ENCODE assay signal across 29 cellular contexts in the genomic region with DNA sequence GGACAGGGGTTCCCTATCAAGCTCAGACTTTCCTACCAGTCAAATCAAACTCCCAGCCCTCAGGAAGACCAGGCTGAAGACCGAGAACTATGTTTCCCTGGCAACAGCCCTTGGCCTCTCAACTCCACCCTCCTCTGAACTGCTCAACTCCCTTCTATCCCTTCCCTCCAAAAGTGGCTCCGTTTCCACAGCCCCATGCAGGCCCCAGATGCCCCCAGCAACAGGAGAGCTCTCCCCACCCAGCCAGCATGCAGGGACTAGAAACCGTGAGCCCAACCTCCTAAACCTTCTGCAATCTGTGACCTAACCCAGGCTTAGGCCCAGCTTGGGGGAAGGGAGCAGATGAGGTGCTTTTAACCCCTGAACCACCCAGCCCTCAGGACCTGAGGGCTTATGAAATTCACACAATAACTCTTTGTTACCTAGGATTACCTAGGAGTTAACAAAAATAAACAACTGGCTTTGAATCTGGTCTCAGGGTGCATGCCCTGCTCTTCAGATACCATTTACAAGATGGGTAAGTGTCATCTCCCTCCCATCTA.
A peak's percentile ranks its signal among the peaks of the same experiment; 100 is the strongest.
DNase-seq lines count a peak whose midpoint lies in the region; ATAC-seq, FAIRE-seq and TF ChIP-seq lines count a peak whose summit lies in the region.
"Had no signal": no experiment of that assay in that cellular context is flagged by ENCODE, and none has a peak within 500 bp of the region (broad histone marks: within the 10 kb centered on the region; RNA-seq: fewer than 3 reads in every experiment).

No MANE protein-coding gene starts in this region.

- H3K79me2 ChIP-seq in H9 (ENCODE audit: insufficient read depth, low read length) (peaks cover 1% of the 10 kb centered on the region; the same call in 1 of the 2 replicates), OCI-LY3 (ENCODE audit: low read length) (peaks cover 95% of the 10 kb centered on the region), keratinocyte (ENCODE audit: control insufficient read depth, insufficient read depth, low read length) (no peaks in the 10 kb centered on the region)

- no peak overlapping the region for H3K4me2 ChIP-seq in H9 (ENCODE audit: insufficient read depth, insufficient read length, low read length)
- H3K4me2 ChIP-seq in OCI-LY3 (ENCODE audit: low read length): no peak overlapping the region
- H3K4me2 ChIP-seq in keratinocyte (ENCODE audit: control insufficient read depth, extremely low read depth, insufficient read depth, low read depth, low read length): peak overlapping the region; percentile 35
- H3K4me2 ChIP-seq: BLaER1 treated with 17β-estradiol and CSF1 and Interleukin-3, amounts not matched to agents 10 nM and 100 nM had no signal

- H3K9me3 Mint-ChIP-seq in H9: peaks cover 0 to 10% of the 10 kb centered on the region in 2 experiments; a peak in 2 of 5 replicates
- peaks cover 3% of the 10 kb centered on the region for H3K9me3 Mint-ChIP-seq in stimulated activated memory B cell treated with anti-CD40 and anti-IgM and Interleukin-4, amounts not matched to agents 10 μg/mL and 1 μg/mL and 100 μg/mL, for 72 hours
- H3K9me3 Mint-ChIP-seq in activated T-cell treated with anti-CD3 and anti-CD28 coated beads, Interleukin-2, amount 50 U/mL, for 72 hours: no peaks in the 10 kb centered on the region
- H3K9me3 Mint-ChIP-seq: activated T-cell treated with anti-CD3 and anti-CD28 coated beads, Interleukin-2, amount 50 U/mL, for 24 hours; T-helper 2 cell treated with Interferon-gamma antibody and Interleukin-4, amounts not matched to agents 5 μg/mL and 100 μg/mL, for 36 hours had no signal

- H4K20me1 ChIP-seq in H9 (ENCODE audit: control insufficient read depth, insufficient read depth, insufficient read length) (no peaks in the 10 kb centered on the region), OCI-LY3 (ENCODE audit: insufficient read depth, low read length) (peaks cover 52% of the 10 kb centered on the region), keratinocyte (ENCODE audit: control insufficient read depth, extremely low read depth, insufficient read depth, low read length) (no peaks in the 10 kb centered on the region)

- no peak overlapping the region for H4K5ac ChIP-seq in H9 (ENCODE audit: insufficient read length, low read depth, low read length)

- H2BK120ac ChIP-seq in H9 (ENCODE audit: low read depth, low read length, poor library complexity, severe bottlenecking): no peak overlapping the region

- no peaks in the 10 kb centered on the region for H3K23me2 ChIP-seq in H9 (ENCODE audit: insufficient read length, low read depth, low read length, poor library complexity, severe bottlenecking)

- H3K4me3 ChIP-seq in OCI-LY3 (ENCODE audit: low read length) (no peak overlapping the region), keratinocyte (ENCODE audit: control insufficient read depth in 2 of 3, extremely low read depth in 1 of 3, insufficient read depth in 2 of 3, low read depth in 1 of 3, low read length in 3 of 3) (no peak overlapping the region)
- H3K4me3 ChIP-seq: adrenal gland; BLaER1 treated with 17β-estradiol and CSF1 and Interleukin-3, amounts not matched to agents 10 nM and 100 nM; heart left ventricle; mucosa of descending colon; thoracic aorta had no signal

- no peak overlapping the region for H4K91ac ChIP-seq in H9 (ENCODE audit: insufficient read length, low read depth, low read length)

- H3K4me1 Mint-ChIP-seq in H9: peaks cover 38 to 43% of the 10 kb centered on the region in 2 experiments
- H3K4me1 Mint-ChIP-seq in stimulated activated memory B cell treated with anti-CD40 and anti-IgM and Interleukin-4, amounts not matched to agents 10 μg/mL and 1 μg/mL and 100 μg/mL, for 72 hours: peaks cover 59% of the 10 kb centered on the region
- peaks cover 7% of the 10 kb centered on the region for H3K4me1 Mint-ChIP-seq in activated T-cell treated with anti-CD3 and anti-CD28 coated beads, Interleukin-2, amount 50 U/mL, for 72 hours (ENCODE audit: low read depth)

- H3K18ac ChIP-seq in H9 (ENCODE audit: insufficient read length, low read depth, low read length): no peak overlapping the region

- H3K4me1 ChIP-seq in H9 (ENCODE audit: insufficient read depth, low read length): peaks cover 15% of the 10 kb centered on the region; the same call in 1 of the 2 replicates
- H3K4me1 ChIP-seq in OCI-LY3 (ENCODE audit: low read length): peaks cover 42% of the 10 kb centered on the region
- H3K4me1 ChIP-seq in keratinocyte (ENCODE audit: control insufficient read depth, extremely low read depth, insufficient read depth, low read length): peaks cover 15% of the 10 kb centered on the region
- H3K4me1 ChIP-seq: Caco-2 had no signal

- dilution Hi-C loops in keratinocyte (cut with MboI; ENCODE audit: extremely low pct_ligation_motif_present, low sequenced_read_pairs): no loop called here

- no peak overlapping the region for H2BK12ac ChIP-seq in H9 (ENCODE audit: insufficient read length, low read depth, low read length)

- H3K56ac ChIP-seq in H9 (ENCODE audit: insufficient read length, low read depth, low read length): no peak overlapping the region

- peak overlapping the region in 2 of 3 experiments; percentile 85; a peak in 4 of 7 replicates for H3K27ac Mint-ChIP-seq in H9
- peak overlapping the region; percentile 89 for H3K27ac Mint-ChIP-seq in stimulated activated memory B cell treated with anti-CD40 and anti-IgM and Interleukin-4, amounts not matched to agents 10 μg/mL and 1 μg/mL and 100 μg/mL, for 72 hours
- H3K27ac Mint-ChIP-seq in activated T-cell treated with anti-CD3 and anti-CD28 coated beads, Interleukin-2, amount 50 U/mL, for 72 hours: no peak overlapping the region
- H3K27ac Mint-ChIP-seq: activated T-cell treated with anti-CD3 and anti-CD28 coated beads, Interleukin-2, amount 50 U/mL, for 24 hours; nephron progenitor cell; T-helper 2 cell treated with Interferon-gamma antibody and Interleukin-4, amounts not matched to agents 5 μg/mL and 100 μg/mL, for 36 hours had no signal

- no peak for FAIRE-seq in keratinocyte (lab: Jason Lieb, UNC)
- FAIRE-seq: G401.6, H54, HTR-8/SVneo had no signal

- DNase-seq in H9 (no peak), keratinocyte (ENCODE audit: low read depth, low spot score) (no peak), NCI-H1694 treated with DMSO at 0.1 percent for 48 hours (lab: John Stamatoyannopoulos, UW) (no peak), NCI-H2107 (lab: John Stamatoyannopoulos, UW) (no peak)
- no peak for DNase-seq in activated T-cell treated with anti-CD3 and anti-CD28 coated beads, Interleukin-2, amount 50 U/mL, for 72 hours
- DNase-seq: activated CD4-positive, alpha-beta T cell treated with anti-CD3 and anti-CD28 coated beads for 4 hours; activated T-cell treated with anti-CD3 and anti-CD28 coated beads, Interleukin-2, amount 50 U/mL, for 24 hours; brain microvascular endothelial cell; Caco-2; effector CD4-positive, alpha-beta T cell; foreskin fibroblast; heart left ventricle; mucosa of descending colon; NCI-H1436 treated with DMSO at 0.1 percent for 48 hours; NCI-H510A treated with DMSO at 0.1 percent for 48 hours; nephron progenitor cell; NK-92 treated with Interleukin-12 subunit alpha and Interleukin-12 subunit beta, amount 100 ng/mL, for 24 hours; SHP77; stimulated activated naive CD4-positive, alpha-beta T cell treated with Interleukin-2 at 50 U/mL for 16 hours had no signal

- no peak overlapping the region; the same call in 1 of the 2 replicates for H3K14ac ChIP-seq in H9 (ENCODE audit: insufficient read depth, low read length)

- no peak for TF ChIP-seq CTCF in H9 (conservative IDR thresholded peaks at IDR 0.05)
- no peak for TF ChIP-seq CTCF in OCI-LY3 (IDR thresholded peaks at IDR 0.05; ENCODE audit: low read depth, low read length)
- TF ChIP-seq CTCF in keratinocyte (optimal IDR thresholded peaks at IDR 0.05 in 1 of 3, IDR thresholded peaks at IDR 0.05 in 1 of 3, conservative IDR thresholded peaks at IDR 0.05 in 1 of 3; ENCODE audit: extremely low read depth in 1 of 3, insufficient read depth in 2 of 3, low read length in 3 of 3): no peak

- H3K23ac ChIP-seq in H9 (ENCODE audit: insufficient read length, low read depth, low read length): no peak overlapping the region

- H3K9me3 ChIP-seq in H9 (ENCODE audit: control insufficient read depth, low read depth, low read length): no peaks in the 10 kb centered on the region
- no peaks in the 10 kb centered on the region for H3K9me3 ChIP-seq in OCI-LY3 (ENCODE audit: insufficient read depth, low read length)
- no peaks in the 10 kb centered on the region for H3K9me3 ChIP-seq in keratinocyte (ENCODE audit: control insufficient read depth, low read depth, low read length)
- H3K9me3 ChIP-seq: adrenal gland, Caco-2, heart left ventricle, mucosa of descending colon, thoracic aorta had no signal

- ATAC-seq in stimulated activated memory B cell treated with anti-CD40 and anti-IgM and Interleukin-4, amounts not matched to agents 10 μg/mL and 1 μg/mL and 100 μg/mL, for 72 hours: no peak
- no peak for ATAC-seq in activated T-cell treated with anti-CD3 and anti-CD28 coated beads, Interleukin-2, amount 50 U/mL, for 72 hours (replicated peaks in 1 of 2)
- ATAC-seq: mucosa of descending colon, sciatic nerve had no signal

- no peak overlapping the region for H3K27ac ChIP-seq in H9 (ENCODE audit: insufficient read length, low read depth, low read length)
- H3K27ac ChIP-seq in OCI-LY3 (ENCODE audit: low read length): peak overlapping the region; percentile 17; the same call in 1 of the 2 replicates
- H3K27ac ChIP-seq in keratinocyte (ENCODE audit: control insufficient read depth, insufficient read depth, low read length): no peak overlapping the region
- H3K27ac ChIP-seq: adrenal gland, brain microvascular endothelial cell, heart left ventricle, thoracic aorta had no signal

- H2BK20ac ChIP-seq in H9 (ENCODE audit: low read depth, low read length, poor library complexity, severe bottlenecking): no peak overlapping the region

- H3K36me3 Mint-ChIP-seq in H9 (ENCODE audit: insufficient read depth in 1 of 3, low read depth in 3 of 3): peaks cover 35 to 51% (median 49%) of the 10 kb centered on the region in 3 experiments
- H3K36me3 Mint-ChIP-seq in stimulated activated memory B cell treated with anti-CD40 and anti-IgM and Interleukin-4, amounts not matched to agents 10 μg/mL and 1 μg/mL and 100 μg/mL, for 72 hours: peaks cover 75% of the 10 kb centered on the region
- H3K36me3 Mint-ChIP-seq in activated T-cell treated with anti-CD3 and anti-CD28 coated beads, Interleukin-2, amount 50 U/mL, for 72 hours (ENCODE audit: insufficient read depth in 2 of 2): no peaks in the 10 kb centered on the region

- no peak overlapping the region for H4K8ac ChIP-seq in H9 (replicated peaks; ENCODE audit: insufficient read length, low read depth, low read length)

- no peak overlapping the region for H3T11ph ChIP-seq in H9 (ENCODE audit: low read length)

- H2BK15ac ChIP-seq in H9 (ENCODE audit: low read depth, low read length): no peak overlapping the region

- no peak overlapping the region for H2BK5ac ChIP-seq in H9 (ENCODE audit: insufficient read length, low read length)

- no peaks in the 10 kb centered on the region for H3K79me1 ChIP-seq in H9 (ENCODE audit: insufficient read depth, low read depth, low read length, poor library complexity, severe bottlenecking)

- WGBS in H9 (ENCODE audit: extremely low coverage, insufficient read length, low lambda C conversion rate): no CpG with 5 or more reads among the region's 3 CpGs

- H2AK5ac ChIP-seq in H9 (ENCODE audit: insufficient read length, low read length): no peak overlapping the region

- H2AFZ ChIP-seq in H9 (ENCODE audit: low read length): no peak overlapping the region
- no peak overlapping the region for H2AFZ ChIP-seq in OCI-LY3 (ENCODE audit: low read depth, low read length)
- no peak overlapping the region for H2AFZ ChIP-seq in keratinocyte (ENCODE audit: control insufficient read depth, low read length)

- H3K27me3 ChIP-seq in H9 (ENCODE audit: insufficient read depth, low read length) (no peaks in the 10 kb centered on the region), OCI-LY3 (ENCODE audit: low read depth, low read length) (no peaks in the 10 kb centered on the region), keratinocyte (ENCODE audit: control insufficient read depth, extremely low read depth, insufficient read depth, low read length) (no peaks in the 10 kb centered on the region)
- H3K27me3 ChIP-seq: adrenal gland; BLaER1 treated with 17β-estradiol and CSF1 and Interleukin-3, amounts not matched to agents 10 nM and 100 nM; brain microvascular endothelial cell; heart left ventricle had no signal

- H3K4me3 Mint-ChIP-seq in H9: no peak overlapping the region
- H3K4me3 Mint-ChIP-seq in stimulated activated memory B cell treated with anti-CD40 and anti-IgM and Interleukin-4, amounts not matched to agents 10 μg/mL and 1 μg/mL and 100 μg/mL, for 72 hours: no peak overlapping the region
- no peak overlapping the region for H3K4me3 Mint-ChIP-seq in activated T-cell treated with anti-CD3 and anti-CD28 coated beads, Interleukin-2, amount 50 U/mL, for 72 hours
- H3K4me3 Mint-ChIP-seq: activated T-cell treated with anti-CD3 and anti-CD28 coated beads, Interleukin-2, amount 50 U/mL, for 24 hours; nephron progenitor cell; T-helper 2 cell treated with Interferon-gamma antibody and Interleukin-4, amounts not matched to agents 5 μg/mL and 100 μg/mL, for 36 hours had no signal

- no peaks in the 10 kb centered on the region for H3K27me3 Mint-ChIP-seq in H9 (ENCODE audit: low read depth)
- no peaks in the 10 kb centered on the region for H3K27me3 Mint-ChIP-seq in stimulated activated memory B cell treated with anti-CD40 and anti-IgM and Interleukin-4, amounts not matched to agents 10 μg/mL and 1 μg/mL and 100 μg/mL, for 72 hours
- no peaks in the 10 kb centered on the region for H3K27me3 Mint-ChIP-seq in activated T-cell treated with anti-CD3 and anti-CD28 coated beads, Interleukin-2, amount 50 U/mL, for 72 hours (ENCODE audit: low read depth)
- H3K27me3 Mint-ChIP-seq: activated T-cell treated with anti-CD3 and anti-CD28 coated beads, Interleukin-2, amount 50 U/mL, for 24 hours had no signal

- no peaks in the 10 kb centered on the region for H3K9me1 ChIP-seq in keratinocyte (ENCODE audit: control insufficient read depth, extremely low read depth, insufficient read depth, low read length)

- H3K9ac ChIP-seq in H9 (ENCODE audit: extremely low read depth, insufficient read length, low read length) (no peak overlapping the region), OCI-LY3 (ENCODE audit: low read length) (no peak overlapping the region), keratinocyte (ENCODE audit: control insufficient read depth, extremely low read depth, insufficient read depth, low read length) (no peak overlapping the region)
- H3K9ac ChIP-seq: BLaER1 treated with 17β-estradiol and CSF1 and Interleukin-3, amounts not matched to agents 10 nM and 100 nM had no signal

- no peak overlapping the region for H3K4ac ChIP-seq in H9 (ENCODE audit: low read depth, low read length)

- H3K36me3 ChIP-seq in OCI-LY3 (replicated peaks; ENCODE audit: low read depth, low read length): peaks cover 75% of the 10 kb centered on the region
- H3K36me3 ChIP-seq in keratinocyte (ENCODE audit: control insufficient read depth in 2 of 2, extremely low read depth in 1 of 2, insufficient read depth in 2 of 2, low read length in 2 of 2): peaks cover 0 to 3% of the 10 kb centered on the region in 2 experiments
- H3K36me3 ChIP-seq: adrenal gland, brain microvascular endothelial cell, thoracic aorta had no signal
